In the genomic region with DNA sequence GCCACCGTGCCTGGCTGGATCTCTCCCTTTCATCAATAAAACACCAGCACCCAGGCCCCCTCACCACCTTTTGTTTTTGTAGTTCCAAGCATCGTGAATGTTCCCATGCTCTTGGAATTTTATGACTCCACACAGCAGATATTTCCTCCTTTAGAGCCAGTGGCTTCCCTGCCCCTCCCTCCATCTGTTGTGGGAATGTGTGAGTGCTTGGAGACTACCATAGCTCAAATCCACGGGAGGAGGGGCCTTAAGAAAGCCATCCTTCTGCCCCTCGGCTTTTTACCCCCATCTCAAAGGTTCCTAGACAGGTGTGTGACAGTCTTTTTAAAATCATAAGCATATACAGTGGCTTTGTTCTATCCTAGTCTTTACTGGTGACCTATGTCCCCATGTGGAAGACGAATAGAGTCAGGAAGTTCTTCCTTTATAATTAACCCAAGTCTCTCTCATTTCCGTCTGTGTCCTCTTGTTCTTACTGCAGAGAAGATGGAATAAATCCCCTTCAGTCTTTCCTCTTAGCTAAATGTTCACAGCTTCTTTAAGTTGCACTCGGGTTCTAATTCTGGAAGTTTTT, we compare ENCODE assay signal across 1 cellular context.
TF ChIP-seq lines count a peak whose summit lies in the region.

No MANE protein-coding gene starts in this region.

TF ChIP-seq in WTC11, 78 proteins besides CTCF, POLR2A, EP300 and RAD21 (continued from another document):
- TF ChIP-seq, protein P1, sequence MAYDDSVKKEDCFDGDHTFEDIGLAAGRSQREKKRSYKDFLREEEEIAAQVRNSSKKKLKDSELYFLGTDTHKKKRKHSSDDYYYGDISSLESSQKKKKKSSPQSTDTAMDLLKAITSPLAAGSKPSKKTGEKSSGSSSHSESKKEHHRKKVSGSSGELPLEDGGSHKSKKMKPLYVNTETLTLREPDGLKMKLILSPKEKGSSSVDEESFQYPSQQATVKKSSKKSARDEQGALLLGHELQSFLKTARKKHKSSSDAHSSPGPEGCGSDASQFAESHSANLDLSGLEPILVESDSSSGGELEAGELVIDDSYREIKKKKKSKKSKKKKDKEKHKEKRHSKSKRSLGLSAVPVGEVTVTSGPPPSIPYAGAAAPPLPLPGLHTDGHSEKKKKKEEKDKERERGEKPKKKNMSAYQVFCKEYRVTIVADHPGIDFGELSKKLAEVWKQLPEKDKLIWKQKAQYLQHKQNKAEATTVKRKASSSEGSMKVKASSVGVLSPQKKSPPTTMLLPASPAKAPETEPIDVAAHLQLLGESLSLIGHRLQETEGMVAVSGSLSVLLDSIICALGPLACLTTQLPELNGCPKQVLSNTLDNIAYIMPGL (CRISPR knock-in tag; IDR thresholded peaks at IDR 0.05): no peak
- TF ChIP-seq NFE2L1 (CRISPR knock-in tag; IDR thresholded peaks at IDR 0.05): no peak
- no peak for TF ChIP-seq FOXP1 (CRISPR knock-in tag; IDR thresholded peaks at IDR 0.05; ENCODE audit: borderline replicate concordance)
- no peak for TF ChIP-seq E2F4 (CRISPR knock-in tag; IDR thresholded peaks at IDR 0.05; ENCODE audit: borderline replicate concordance, low read depth)
- no peak for TF ChIP-seq TEAD1 (CRISPR knock-in tag; IDR thresholded peaks at IDR 0.05)
- TF ChIP-seq E2F1 (CRISPR knock-in tag; IDR thresholded peaks at IDR 0.05): no peak
- TF ChIP-seq CDX4 (CRISPR knock-in tag; IDR thresholded peaks at IDR 0.05; ENCODE audit: borderline replicate concordance): no peak
- TF ChIP-seq HMGA2 (CRISPR knock-in tag; IDR thresholded peaks at IDR 0.05): no peak
- TF ChIP-seq ZNF317 (CRISPR knock-in tag; IDR thresholded peaks at IDR 0.05; ENCODE audit: borderline replicate concordance, low read depth): no peak
- TF ChIP-seq PRRX2 (CRISPR knock-in tag; IDR thresholded peaks at IDR 0.05): no peak
